ENCODE assay signal across 9 cellular contexts in the genomic region with DNA sequence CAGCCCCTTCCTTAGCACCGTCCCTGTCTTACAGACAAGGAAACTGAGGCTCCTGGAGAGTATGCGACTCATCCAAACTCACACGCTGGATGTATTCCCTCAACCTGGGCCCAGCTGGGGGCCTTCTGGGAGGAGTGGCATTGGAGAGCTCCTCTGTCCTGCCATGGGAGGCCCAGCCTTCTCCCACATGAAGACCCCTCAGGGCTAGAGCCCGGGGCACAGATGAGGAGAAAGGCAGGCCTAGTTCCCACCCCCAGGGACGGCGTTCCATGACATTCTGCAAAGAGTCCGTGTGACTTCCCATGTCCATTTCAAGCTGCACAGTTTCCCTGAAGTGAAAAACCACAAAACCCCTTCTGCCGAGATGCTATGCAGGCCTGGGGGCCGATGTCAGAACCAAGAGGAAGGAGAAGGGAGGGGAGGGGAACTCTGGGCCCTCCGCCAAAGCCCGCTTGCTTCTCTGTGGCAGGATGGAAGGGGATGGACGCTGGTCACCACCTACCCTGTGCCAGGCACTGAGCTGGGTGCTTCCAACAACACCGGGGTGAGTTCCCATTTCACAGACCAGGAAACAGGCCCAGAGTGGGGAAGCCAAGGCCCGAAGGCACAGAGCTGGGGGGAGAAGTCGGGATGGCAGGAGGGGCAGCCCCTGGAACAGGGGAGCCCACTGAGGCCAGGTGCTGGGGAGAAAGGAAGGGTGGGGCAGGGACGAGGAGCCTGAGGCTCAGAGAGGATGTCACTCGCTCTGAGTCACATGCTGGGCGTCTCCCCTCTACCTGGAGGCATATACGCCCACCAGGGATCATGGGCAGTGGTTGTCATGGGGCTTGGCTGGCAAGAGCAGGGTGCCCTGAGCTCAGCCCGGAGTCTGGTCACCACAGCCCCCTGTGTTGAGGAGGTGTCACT. TPM values are rescaled to one million over a fixed set of nuclear protein-coding genes. Genes with fewer than 3 reads are reported as not detected.
DNase-seq lines count a peak whose midpoint lies in the region; ATAC-seq, FAIRE-seq and TF ChIP-seq lines count a peak whose summit lies in the region.
"Had no signal": no experiment of that assay in that cellular context is flagged by ENCODE, and none has a peak within 500 bp of the region (broad histone marks: within the 10 kb centered on the region; RNA-seq: fewer than 3 reads in every experiment).

No MANE protein-coding gene starts in this region.

- peak overlapping the region; percentile 76 to 89 (median 85) for H3K4me3 Mint-ChIP-seq in CD8-positive, alpha-beta memory T cell
- H3K4me3 Mint-ChIP-seq in naive B cell = peak overlapping the region; percentile 47 to 91 (median 83)

- TF ChIP-seq CTCF in GM12878 (IDR thresholded peaks at IDR 0.05 in 2 of 3, conservative IDR thresholded peaks at IDR 0.05 in 1 of 3; ENCODE audit: control insufficient read depth in 2 of 3, extremely low read depth in 1 of 3, insufficient read depth in 1 of 3, low read depth in 3 of 3, low read length in 3 of 3) = no peak

- SMC1A ChIA-PET in GM12878 (lab: Charles Lee; ENCODE audit: uncharacterized antibody, unreplicated experiment) = interaction anchor here (1.1 to 6.5 kb wide), 6 partner anchors 11 to 32 kb away, joined by 3 to 109 read pairs (median 19); partner anchors contain the start of gene RAC2

- H3K36me3 ChIP-seq in CD8-positive, alpha-beta memory T cell (ENCODE audit: insufficient read depth, low read length) = peaks cover 64% of the 10 kb centered on the region
- H3K36me3 ChIP-seq in GM12878 (ENCODE audit: control insufficient read depth in 2 of 2, insufficient read depth in 2 of 2, low read length in 1 of 2) = peaks cover 33 to 60% of the 10 kb centered on the region in 2 experiments

- 0 out of 2 replicates have a peak overlapping the region, but pooled peaks have one; percentile 83 for H3K4me2 ChIP-seq in GM12878 (ENCODE audit: control insufficient read depth, insufficient read depth)

- peak overlapping the region; percentile 93 for H3K27ac ChIP-seq in CD8-positive, alpha-beta memory T cell (ENCODE audit: low read depth, low read length)
- H3K27ac ChIP-seq in GM12878 (ENCODE audit: control insufficient read depth, insufficient read depth) = peak overlapping the region; percentile 100

- H3K27me3 ChIP-seq in CD8-positive, alpha-beta memory T cell (ENCODE audit: insufficient read depth, low read length, poor library complexity, severe bottlenecking) = no peaks in the 10 kb centered on the region
- no peaks in the 10 kb centered on the region for H3K27me3 ChIP-seq in GM12878 (replicated peaks in 1 of 2; ENCODE audit: control insufficient read depth in 2 of 2, insufficient read depth in 2 of 2, low read length in 1 of 2)

- H3K9me3 ChIP-seq in CD8-positive, alpha-beta memory T cell (ENCODE audit: low read length) = no peaks in the 10 kb centered on the region
- H3K9me3 ChIP-seq in GM12878 (replicated peaks; ENCODE audit: control insufficient read depth, insufficient read depth, low read length) = no peaks in the 10 kb centered on the region

- H2AFZ ChIP-seq in GM12878 (ENCODE audit: control insufficient read depth, low read depth, low read length) = no peak overlapping the region

- H3K36me3 Mint-ChIP-seq in CD8-positive, alpha-beta memory T cell = peaks cover 22 to 79% (median 24%) of the 10 kb centered on the region in 3 donors
- peaks cover 16 to 43% of the 10 kb centered on the region in 2 donors for H3K36me3 Mint-ChIP-seq in naive B cell

- 56% methylated on average over 20 of the region's 20 CpGs for WGBS in GM12878 (ENCODE audit: insufficient coverage, insufficient replicate concordance, low lambda C conversion rate, missing lambda C conversion rate)

- TF ChIP-seq POLR2A in GM12878 (IDR thresholded peaks at IDR 0.05; ENCODE audit: low read depth, low read length) = peak; percentile 48

- H3K27ac Mint-ChIP-seq in CD8-positive, alpha-beta memory T cell = peak overlapping the region; percentile 98 to 100 (median 99)
- H3K27ac Mint-ChIP-seq in naive B cell = peak overlapping the region; percentile 95 to 99 (median 96)

- no peak for TF ChIP-seq EP300 in GM12878 (IDR thresholded peaks at IDR 0.05; ENCODE audit: borderline replicate concordance in 1 of 2, control insufficient read depth in 1 of 2, low read depth in 2 of 2, low read length in 2 of 2)

- H3K4me1 ChIP-seq in CD8-positive, alpha-beta memory T cell (ENCODE audit: insufficient read depth, low read length) = peaks cover 94% of the 10 kb centered on the region
- peaks cover 69% of the 10 kb centered on the region for H3K4me1 ChIP-seq in GM12878 (ENCODE audit: control insufficient read depth, insufficient read depth, low read length)

- no peak for TF ChIP-seq RAD21 in GM12878 (IDR thresholded peaks at IDR 0.05; ENCODE audit: insufficient read depth, low read depth, low read length)

- peaks cover 86 to 92% (median 92%) of the 10 kb centered on the region in 3 donors for H3K4me1 Mint-ChIP-seq in CD8-positive, alpha-beta memory T cell
- H3K4me1 Mint-ChIP-seq in naive B cell = peaks cover 84 to 88% (median 87%) of the 10 kb centered on the region in 3 donors

- peaks cover 37% of the 10 kb centered on the region for H3K79me2 ChIP-seq in GM12878 (ENCODE audit: control insufficient read depth, insufficient read depth, low read length)

- H4K20me1 ChIP-seq in GM12878 (ENCODE audit: control insufficient read depth, insufficient read depth) = peaks cover 3% of the 10 kb centered on the region; the same call in 1 of the 2 replicates

- peak; percentile 42 for ATAC-seq in SK-N-SH treated with all-trans-retinoic acid at 6 μM for 48 hours
- no peak for ATAC-seq in GM12878
- no peak for ATAC-seq in naive B cell (ENCODE audit: low read depth in 2 of 2)
- no peak for ATAC-seq in HG03469 (IDR thresholded peaks at IDR 0.05; ENCODE audit: unreplicated experiment)
- ATAC-seq in GM21360 (IDR thresholded peaks at IDR 0.05; ENCODE audit: unreplicated experiment) = no peak

- intact Hi-C loops in GM12878 (cut with micrococcal nuclease; ENCODE audit: unreplicated experiment) = no loop called here

- H3K27me3 Mint-ChIP-seq in CD8-positive, alpha-beta memory T cell = no peaks in the 10 kb centered on the region
- no peaks in the 10 kb centered on the region for H3K27me3 Mint-ChIP-seq in naive B cell

- CTCF ChIA-PET in CD8-positive, alpha-beta memory T cell (lab: Charles Lee) = interaction anchor here (0.6 to 6.9 kb wide), 9 partner anchors 9 to 177 kb away, joined by 3 to 105 read pairs (median 7); partner anchors contain the start of genes KCTD17 and RAC2
- CTCF ChIA-PET in GM12878 (lab: Yijun Ruan, JAX) = interaction anchor here (3.1 to 5.3 kb wide), 5 partner anchors 9 to 32 kb away, joined by 14 to 84 read pairs (median 21); partner anchors contain the start of gene RAC2

- peak overlapping the region; percentile 42 for H3K4me3 ChIP-seq in CD8-positive, alpha-beta memory T cell (ENCODE audit: low read length)
- H3K4me3 ChIP-seq in GM12878 = no peak overlapping the region

- no TSS peak for BruUV-seq in GM12878 (replicated peaks; lab: Mats Ljungman, UMichigan)

- POLR2A ChIA-PET in CD8-positive, alpha-beta memory T cell (lab: Charles Lee) = interaction anchor here (0.5 to 6.6 kb wide), 6 partner anchors 13 to 1698 kb away, joined by 3 to 115 read pairs (median 3); partner anchors contain the start of gene RAC2
- POLR2A ChIA-PET in GM12878 (lab: Charles Lee) = interaction anchor here (2.5 to 5.8 kb wide), 4 partner anchors 9 to 28 kb away, joined by 20 to 140 read pairs (median 30); partner anchors contain the start of gene RAC2

- peak in 4 of 5 donors; percentile 37 to 79 (median 53) for DNase-seq in CD8-positive, alpha-beta memory T cell
- DNase-seq in GM12878 (ENCODE audit: low read depth, low spot score) = no peak
- DNase-seq in naive B cell = peak; percentile 23
- no peak for DNase-seq in NCI-H1092 (lab: John Stamatoyannopoulos, UW)
- DNase-seq in SKM-1 (lab: John Stamatoyannopoulos, UW; ENCODE audit: unreplicated experiment) = no peak
- DNase-seq: NCI-H146 had no signal

- FAIRE-seq in GM12878 (lab: Jason Lieb, UNC) = no peak

- in situ Hi-C loops in GM12878 (cut with MboI) = no loop called here

- no peaks in the 10 kb centered on the region for H3K9me3 Mint-ChIP-seq in CD8-positive, alpha-beta memory T cell
- no peaks in the 10 kb centered on the region for H3K9me3 Mint-ChIP-seq in naive B cell

- H3K9ac ChIP-seq in GM12878 (ENCODE audit: control insufficient read depth, insufficient read depth, low read length) = peak overlapping the region; percentile 30; the same call in 1 of the 2 replicates

- RAD21 ChIA-PET in GM12878 (lab: Charles Lee; ENCODE audit: unreplicated experiment) = interaction anchor here (2.3 to 4.6 kb wide), 5 partner anchors 9 to 31 kb away, joined by 11 to 99 read pairs (median 28); partner anchors contain the start of gene RAC2

RNA-seq across cellular contexts. Expression of gene RAC2, which starts 15.7 kb away (rescaled TPM):
- total RNA-seq in CD8-positive, alpha-beta memory T cell = 100 to 1,000 TPM; 433 to 452 TPM
- 1,206 TPM for polyA plus RNA-seq in CD8-positive, alpha-beta memory T cell
- total RNA-seq in GM12878 (2013; cell fraction: nucleolus; rRNA removed) = 143 and 150 TPM in 2 replicates
- total RNA-seq in GM12878 (2014; rRNA removed) = 251 and 282 TPM in 2 replicates
- total RNA-seq in GM12878 (2014; rRNA removed; fragmentation: Illumina TruSeq; extraction: Trizol) = 135 and 149 TPM in 2 replicates
- total RNA-seq in GM12878 (2021) = 382 and 386 TPM in 2 replicates
- polyA plus RNA-seq in GM12878 (2011; ENCODE audit: low read depth) = 314 TPM
- 84.4 and 296 TPM in 2 replicates for polyA plus RNA-seq in GM12878 (2011; rRNA removed)
- 317 and 416 TPM in 2 replicates for polyA plus RNA-seq in GM12878 (2011; cell fraction: cytosol; rRNA removed)
- 561 and 566 TPM in 2 replicates for polyA plus RNA-seq in GM12878 (2011; cell fraction: nucleus; rRNA removed)
- polyA plus RNA-seq in GM12878 (2012) = 512 and 607 TPM in 2 replicates
- polyA plus RNA-seq in GM12878 (2014; fragmentation: Illumina TruSeq; extraction: Trizol) = 166 and 339 TPM in 2 replicates
- 100 to 1,000 TPM; 102 to 108 TPM for polyA plus RNA-seq in GM12878 (2014; fragmentation: Nextera tagmentation; extraction: Ambion mirVana)
- polyA plus RNA-seq in GM12878 (2014; rRNA removed) = 313 and 369 TPM in 2 replicates
- 100 to 1,000 TPM; 320 to 330 TPM for polyA plus RNA-seq in GM12878 (2016; fragmentation: Nextera tagmentation; extraction: Ambion mirVana)
- 200 and 233 TPM in 2 replicates for polyA minus RNA-seq in GM12878 (2011; rRNA and poly(A)+ RNA removed)
- 155 and 158 TPM in 2 replicates for polyA minus RNA-seq in GM12878 (2011; cell fraction: cytosol; rRNA and poly(A)+ RNA removed)
- polyA minus RNA-seq in GM12878 (2011; cell fraction: nucleus; rRNA and poly(A)+ RNA removed) = 185 and 303 TPM in 2 replicates
- polyA plus RNA-seq in naive B cell (ENCODE audit: low read depth in 6 of 6) = 100 to 1,000 TPM; 671 to 842 (median 780) TPM

RNA-seq across cellular contexts. Expression of gene SSTR3, which starts 16.1 kb away (rescaled TPM):
- total RNA-seq in CD8-positive, alpha-beta memory T cell = under 1 TPM; 0.24 to 0.62 TPM
- polyA plus RNA-seq in CD8-positive, alpha-beta memory T cell = 0.59 TPM
- 12.3 and 12.5 TPM in 2 replicates for total RNA-seq in GM12878 (2013; cell fraction: nucleolus; rRNA removed)
- total RNA-seq in GM12878 (2014; rRNA removed) (3.6 and 4.5 TPM in 2 replicates), GM12878 (2014; rRNA removed; fragmentation: Illumina TruSeq; extraction: Trizol) (2.5 and 2.8 TPM in 2 replicates), GM12878 (2021) (4.5 TPM in 2 replicates)
- 2.6 TPM for polyA plus RNA-seq in GM12878 (2011; ENCODE audit: low read depth)
- polyA plus RNA-seq in GM12878 (2011; rRNA removed) (3.6 and 4.3 TPM in 2 replicates), GM12878 (2014; fragmentation: Illumina TruSeq; extraction: Trizol) (1.6 and 2.3 TPM in 2 replicates), GM12878 (2014; fragmentation: Nextera tagmentation; extraction: Ambion mirVana) (under 1 TPM; 0.03 to 0.46 TPM), GM12878 (2014; rRNA removed) (4.0 and 4.3 TPM in 2 replicates), GM12878 (2016; fragmentation: Nextera tagmentation; extraction: Ambion mirVana) (1 to 10 TPM in 1 of 2 experiments, under 1 TPM in 1; 0.74 to 1.2 TPM), naive B cell (ENCODE audit: low read depth in 6 of 6) (under 1 TPM in 5 of 6 donors, not detected in 1; 0.08 to 0.63 (median 0.45) TPM)
- polyA plus RNA-seq in GM12878 (2011; cell fraction: cytosol; rRNA removed) = 4.7 and 5.3 TPM in 2 replicates
- polyA plus RNA-seq in GM12878 (2011; cell fraction: nucleus; rRNA removed) = 10.9 and 11.1 TPM in 2 replicates
- polyA plus RNA-seq in GM12878 (2012) = 5.5 and 6.9 TPM in 2 replicates
- polyA minus RNA-seq in GM12878 (2011; rRNA and poly(A)+ RNA removed) = 6.1 and 11.3 TPM in 2 replicates
- 2.7 and 3.5 TPM in 2 replicates for polyA minus RNA-seq in GM12878 (2011; cell fraction: cytosol; rRNA and poly(A)+ RNA removed)
- 3.1 and 4.2 TPM in 2 replicates for polyA minus RNA-seq in GM12878 (2011; cell fraction: nucleus; rRNA and poly(A)+ RNA removed)

RNA-seq across cellular contexts. Expression of gene C1QTNF6, which starts 40.3 kb away (rescaled TPM):
- total RNA-seq in CD8-positive, alpha-beta memory T cell = 1 to 10 TPM; 3.6 to 4.3 TPM
- 1.8 TPM for polyA plus RNA-seq in CD8-positive, alpha-beta memory T cell
- total RNA-seq in GM12878 (2013; cell fraction: nucleolus; rRNA removed) = 23.7 and 26.2 TPM in 2 replicates
- total RNA-seq in GM12878 (2014; rRNA removed) (1.1 and 1.3 TPM in 2 replicates), GM12878 (2014; rRNA removed; fragmentation: Illumina TruSeq; extraction: Trizol) (1.6 and 1.7 TPM in 2 replicates), GM12878 (2021) (2.1 and 2.4 TPM in 2 replicates)
- polyA plus RNA-seq in GM12878 (2011; ENCODE audit: low read depth) = 2.3 TPM
- polyA plus RNA-seq in GM12878 (2011; rRNA removed) (3.9 and 4.1 TPM in 2 replicates), GM12878 (2014; fragmentation: Illumina TruSeq; extraction: Trizol) (1.1 and 1.5 TPM in 2 replicates), GM12878 (2014; fragmentation: Nextera tagmentation; extraction: Ambion mirVana) (under 1 TPM; 0.16 to 0.18 TPM), GM12878 (2014; rRNA removed) (2.5 and 2.7 TPM in 2 replicates), GM12878 (2016; fragmentation: Nextera tagmentation; extraction: Ambion mirVana) (1 to 10 TPM in 1 of 2 experiments, under 1 TPM in 1; 0.99 to 1.1 TPM), naive B cell (ENCODE audit: low read depth in 6 of 6) (1 to 10 TPM in 5 of 6 donors, not detected in 1; 1.1 to 2.0 (median 1.5) TPM)
- polyA plus RNA-seq in GM12878 (2011; cell fraction: cytosol; rRNA removed) = 4.7 and 5.2 TPM in 2 replicates
- 23.6 and 35.1 TPM in 2 replicates for polyA plus RNA-seq in GM12878 (2011; cell fraction: nucleus; rRNA removed)
- polyA plus RNA-seq in GM12878 (2012) = 3.4 and 3.7 TPM in 2 replicates
- polyA minus RNA-seq in GM12878 (2011; rRNA and poly(A)+ RNA removed) = 5.9 and 8.9 TPM in 2 replicates
- polyA minus RNA-seq in GM12878 (2011; cell fraction: cytosol; rRNA and poly(A)+ RNA removed) = 2.8 and 4.1 TPM in 2 replicates
- 14.0 and 16.0 TPM in 2 replicates for polyA minus RNA-seq in GM12878 (2011; cell fraction: nucleus; rRNA and poly(A)+ RNA removed)

RNA-seq across cellular contexts. Expression of gene CYTH4, which starts 53.9 kb away (rescaled TPM):
- total RNA-seq in CD8-positive, alpha-beta memory T cell = 10 to 100 TPM; 23.1 to 24.7 TPM
- 80.2 TPM for polyA plus RNA-seq in CD8-positive, alpha-beta memory T cell
- total RNA-seq in GM12878 (2013; cell fraction: nucleolus; rRNA removed) = 94.2 and 114 TPM in 2 replicates
- 23.2 TPM in 2 replicates for total RNA-seq in GM12878 (2014; rRNA removed)
- 17.2 and 18.3 TPM in 2 replicates for total RNA-seq in GM12878 (2014; rRNA removed; fragmentation: Illumina TruSeq; extraction: Trizol)
- 25.8 and 26.0 TPM in 2 replicates for total RNA-seq in GM12878 (2021)
- 7.0 TPM for polyA plus RNA-seq in GM12878 (2011; ENCODE audit: low read depth)
- 19.4 and 24.1 TPM in 2 replicates for polyA plus RNA-seq in GM12878 (2011; rRNA removed)
- polyA plus RNA-seq in GM12878 (2011; cell fraction: cytosol; rRNA removed) = 22.7 and 30.1 TPM in 2 replicates
- polyA plus RNA-seq in GM12878 (2011; cell fraction: nucleus; rRNA removed) = 148 and 167 TPM in 2 replicates
- polyA plus RNA-seq in GM12878 (2012) = 15.7 and 21.2 TPM in 2 replicates
- polyA plus RNA-seq in GM12878 (2014; fragmentation: Illumina TruSeq; extraction: Trizol) = 9.1 and 16.6 TPM in 2 replicates
- 1 to 10 TPM; 1.5 to 1.8 TPM for polyA plus RNA-seq in GM12878 (2014; fragmentation: Nextera tagmentation; extraction: Ambion mirVana)
- 23.6 and 27.3 TPM in 2 replicates for polyA plus RNA-seq in GM12878 (2014; rRNA removed)
- 10 to 100 TPM; 12.4 TPM for polyA plus RNA-seq in GM12878 (2016; fragmentation: Nextera tagmentation; extraction: Ambion mirVana)
- 14.9 and 23.6 TPM in 2 replicates for polyA minus RNA-seq in GM12878 (2011; rRNA and poly(A)+ RNA removed)
- polyA minus RNA-seq in GM12878 (2011; cell fraction: cytosol; rRNA and poly(A)+ RNA removed) = 5.5 and 6.7 TPM in 2 replicates
- 23.1 and 31.4 TPM in 2 replicates for polyA minus RNA-seq in GM12878 (2011; cell fraction: nucleus; rRNA and poly(A)+ RNA removed)
- polyA plus RNA-seq in naive B cell (ENCODE audit: low read depth in 6 of 6) = 10 to 100 TPM; 29.3 to 74.9 (median 46.1) TPM

Comparison
In these comparisons a context has a peak if more than half of its experiments do, and no peak if none do; other contexts are left out.
1. DNase-seq: peak in CD8-positive, alpha-beta memory T cell (4 of 5) and naive B cell (single experiment); none in GM12878 (single experiment), NCI-H1092 (single experiment) and SKM-1 (single experiment).